In the genomic region with DNA sequence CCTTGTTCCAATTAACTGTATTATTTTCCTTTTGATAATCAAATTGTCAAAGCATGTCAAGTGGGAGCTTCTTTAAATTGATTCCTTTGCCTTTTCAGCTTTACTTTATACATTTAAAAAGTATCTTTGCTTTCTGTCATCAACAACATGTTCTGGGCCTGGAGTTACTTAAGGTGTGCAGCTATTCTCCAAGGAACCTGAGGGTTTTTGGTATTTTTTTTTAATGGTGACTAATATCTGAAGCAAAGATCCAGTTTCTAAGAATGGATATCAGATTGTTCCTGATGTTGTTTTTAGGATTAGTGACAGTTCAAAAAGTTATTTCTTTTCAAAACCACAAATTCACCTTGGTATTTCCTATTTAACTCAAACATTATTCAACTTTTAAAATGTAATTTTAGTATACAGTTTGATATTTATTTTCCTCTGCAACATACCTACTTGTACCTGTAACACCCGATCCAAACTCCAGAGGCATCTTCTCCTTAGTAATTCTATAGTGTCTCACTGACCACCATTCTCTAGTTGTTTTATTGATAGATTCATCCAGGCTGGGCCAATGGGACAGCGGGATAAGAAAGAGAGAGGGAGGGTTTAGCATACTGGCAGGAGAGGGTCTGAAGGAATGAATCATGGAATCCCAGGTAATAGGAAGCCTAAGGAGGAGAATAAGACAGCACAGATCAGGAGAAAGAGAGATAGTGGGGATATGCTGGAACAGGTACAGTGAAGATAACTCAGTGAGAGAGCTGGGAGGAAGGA, we compare ENCODE assay signal across 14 cellular contexts. TPM values are rescaled to one million over a fixed set of nuclear protein-coding genes. Genes with fewer than 3 reads are reported as not detected.
DNase-seq lines count a peak whose midpoint lies in the region; ATAC-seq, FAIRE-seq and TF ChIP-seq lines count a peak whose summit lies in the region.
"Had no signal": no experiment of that assay in that cellular context is flagged by ENCODE, and none has a peak within 500 bp of the region (broad histone marks: within the 10 kb centered on the region; RNA-seq: fewer than 3 reads in every experiment).

No MANE protein-coding gene starts in this region.

- no TSS peak for BruUV-seq in endothelial cell of umbilical vein (replicated peaks; lab: Mats Ljungman, UMichigan)

- FAIRE-seq in endothelial cell of umbilical vein (lab: Jason Lieb, UNC), result no peak

- no peaks in the 10 kb centered on the region for H3K9me1 ChIP-seq in endothelial cell of umbilical vein (replicated peaks; ENCODE audit: control insufficient read depth, extremely low read depth, insufficient read depth, low read length)

- H3K36me3 Mint-ChIP-seq in activated naive CD4-positive, alpha-beta T cell treated with anti-CD3 and anti-CD28 coated beads for 36 hours (ENCODE audit: low read depth), result peaks cover 3% of the 10 kb centered on the region
- H3K36me3 Mint-ChIP-seq in activated naive CD4-positive, alpha-beta T cell treated with anti-CD3 and anti-CD28 coated beads, Interleukin-2, amount 50 U/mL, for 72 hours, result peaks cover 4 to 11% of the 10 kb centered on the region in 2 donors
- no peaks in the 10 kb centered on the region for H3K36me3 Mint-ChIP-seq in T-helper 17 cell (ENCODE audit: low read depth)
- no peaks in the 10 kb centered on the region for H3K36me3 Mint-ChIP-seq in progenitor cell of endocrine pancreas (ENCODE audit: insufficient read depth)

- no peaks in the 10 kb centered on the region for H3K36me3 ChIP-seq in endothelial cell of umbilical vein (ENCODE audit: control insufficient read depth in 2 of 2, extremely low read depth in 1 of 2, insufficient read depth in 2 of 2, low read length in 2 of 2)
- H3K36me3 ChIP-seq: uterus had no signal

- no peak for TF ChIP-seq CTCF in endothelial cell of umbilical vein (IDR thresholded peaks at IDR 0.05; ENCODE audit: extremely low read depth in 1 of 2, insufficient read depth in 1 of 2, low read depth in 1 of 2, low read length in 2 of 2)
- no peak for TF ChIP-seq CTCF in progenitor cell of endocrine pancreas (IDR thresholded peaks at IDR 0.05; ENCODE audit: unreplicated experiment)

- H3K4me3 Mint-ChIP-seq in activated naive CD4-positive, alpha-beta T cell treated with anti-CD3 and anti-CD28 coated beads for 36 hours, result no peak overlapping the region
- H3K4me3 Mint-ChIP-seq in T-helper 17 cell (peak overlapping the region; percentile 79), progenitor cell of endocrine pancreas (ENCODE audit: low read depth) (peak overlapping the region; percentile 9)
- H3K4me3 Mint-ChIP-seq: stimulated activated naive B cell treated with anti-CD40 and anti-IgM and Interleukin-4, amounts not matched to agents 10 μg/mL and 1 μg/mL and 100 μg/mL, for 72 hours had no signal

- H3K9me3 ChIP-seq in T-helper 17 cell (ENCODE audit: control insufficient read depth, low read length, poor library complexity, severe bottlenecking) (no peaks in the 10 kb centered on the region), endothelial cell of umbilical vein (replicated peaks; ENCODE audit: control insufficient read depth, insufficient read depth, low read length) (no peaks in the 10 kb centered on the region)
- H3K9me3 ChIP-seq: uterus had no signal

- peaks cover 40% of the 10 kb centered on the region for H3K4me1 Mint-ChIP-seq in activated naive CD4-positive, alpha-beta T cell treated with anti-CD3 and anti-CD28 coated beads for 36 hours (ENCODE audit: low read depth)
- peaks cover 35% of the 10 kb centered on the region for H3K4me1 Mint-ChIP-seq in T-helper 17 cell
- peaks cover 14% of the 10 kb centered on the region for H3K4me1 Mint-ChIP-seq in progenitor cell of endocrine pancreas (ENCODE audit: low read depth)

- no peaks in the 10 kb centered on the region for H3K27me3 Mint-ChIP-seq in activated naive CD4-positive, alpha-beta T cell treated with anti-CD3 and anti-CD28 coated beads for 36 hours (ENCODE audit: low read depth)
- no peaks in the 10 kb centered on the region for H3K27me3 Mint-ChIP-seq in T-helper 17 cell
- no peaks in the 10 kb centered on the region for H3K27me3 Mint-ChIP-seq in progenitor cell of endocrine pancreas
- H3K27me3 Mint-ChIP-seq: stimulated activated naive B cell treated with anti-CD40 and anti-IgM and Interleukin-4, amounts not matched to agents 10 μg/mL and 1 μg/mL and 100 μg/mL, for 72 hours had no signal

- H3K4me2 ChIP-seq in endothelial cell of umbilical vein (ENCODE audit: insufficient read depth, low read length), result peak overlapping the region; percentile 77

- no peak for ATAC-seq in activated naive CD4-positive, alpha-beta T cell treated with anti-CD3 and anti-CD28 coated beads, Interleukin-2, amount 50 U/mL, for 72 hours
- no peak for ATAC-seq in T-helper 17 cell
- ATAC-seq: stimulated activated naive B cell treated with anti-CD40 and anti-IgM and Interleukin-4, amounts not matched to agents 10 μg/mL and 1 μg/mL and 100 μg/mL, for 72 hours had no signal

- no peaks in the 10 kb centered on the region for H4K20me1 ChIP-seq in endothelial cell of umbilical vein (replicated peaks; ENCODE audit: control insufficient read depth, extremely low read depth, insufficient read depth, low read length)

- no peaks in the 10 kb centered on the region for H3K9me3 Mint-ChIP-seq in activated naive CD4-positive, alpha-beta T cell treated with anti-CD3 and anti-CD28 coated beads for 36 hours
- no peaks in the 10 kb centered on the region for H3K9me3 Mint-ChIP-seq in activated naive CD4-positive, alpha-beta T cell treated with anti-CD3 and anti-CD28 coated beads, Interleukin-2, amount 50 U/mL, for 72 hours
- H3K9me3 Mint-ChIP-seq in progenitor cell of endocrine pancreas (ENCODE audit: low read depth), result no peaks in the 10 kb centered on the region
- H3K9me3 Mint-ChIP-seq: stimulated activated naive B cell treated with anti-CD40 and anti-IgM and Interleukin-4, amounts not matched to agents 10 μg/mL and 1 μg/mL and 100 μg/mL, for 72 hours had no signal

- no peak for TF ChIP-seq POLR2A in endothelial cell of umbilical vein (IDR thresholded peaks at IDR 0.05; ENCODE audit: low read depth, low read length)

- peak overlapping the region; percentile 48 for H3K27ac Mint-ChIP-seq in activated naive CD4-positive, alpha-beta T cell treated with anti-CD3 and anti-CD28 coated beads for 36 hours
- peak overlapping the region in 1 of 2 donors; percentile 52 for H3K27ac Mint-ChIP-seq in activated naive CD4-positive, alpha-beta T cell treated with anti-CD3 and anti-CD28 coated beads, Interleukin-2, amount 50 U/mL, for 72 hours
- peak overlapping the region; percentile 92 for H3K27ac Mint-ChIP-seq in T-helper 17 cell
- H3K27ac Mint-ChIP-seq in progenitor cell of endocrine pancreas, result peak overlapping the region; percentile 93
- H3K27ac Mint-ChIP-seq: stimulated activated naive B cell treated with anti-CD40 and anti-IgM and Interleukin-4, amounts not matched to agents 10 μg/mL and 1 μg/mL and 100 μg/mL, for 72 hours had no signal

- peak overlapping the region; percentile 62 for H3K9ac ChIP-seq in endothelial cell of umbilical vein (replicated peaks; ENCODE audit: extremely low read depth, insufficient read depth, low read length)

- intact Hi-C loops in activated naive CD4-positive, alpha-beta T cell treated with anti-CD3 and anti-CD28 coated beads for 36 hours (cut with micrococcal nuclease), result no loop called here
- intact Hi-C loops in endothelial cell of umbilical vein (cut with micrococcal nuclease), result no loop called here

- peaks cover 10% of the 10 kb centered on the region for H3K79me2 ChIP-seq in endothelial cell of umbilical vein (ENCODE audit: control insufficient read depth, insufficient read depth, low read length)

- peaks cover 54% of the 10 kb centered on the region for H3K4me1 ChIP-seq in endothelial cell of umbilical vein (ENCODE audit: control insufficient read depth, extremely low read depth, insufficient read depth, low read length)

- no peak overlapping the region for H2AFZ ChIP-seq in endothelial cell of umbilical vein (ENCODE audit: low read depth, low read length)

- H3K4me3 ChIP-seq in endothelial cell of umbilical vein (replicated peaks in 1 of 3; ENCODE audit: insufficient read depth in 1 of 3, low read depth in 1 of 3, low read length in 3 of 3), result no peak overlapping the region
- H3K4me3 ChIP-seq: uterus had no signal

- H3K27ac ChIP-seq in endothelial cell of umbilical vein (ENCODE audit: insufficient read depth, low read depth, low read length), result peak overlapping the region; percentile 97

- H3K27me3 ChIP-seq in endothelial cell of umbilical vein (ENCODE audit: control insufficient read depth in 2 of 2, insufficient read depth in 2 of 2, low read length in 2 of 2), result no peaks in the 10 kb centered on the region
- H3K27me3 ChIP-seq: uterus had no signal

- POLR2A ChIA-PET in endothelial cell of umbilical vein (lab: Charles Lee), result interaction anchor here (1.4 kb wide), 1 partner anchor 60 kb away, joined by 5 read pairs; no protein-coding TSS in a partner anchor

- DNase-seq in activated naive CD4-positive, alpha-beta T cell treated with anti-CD3 and anti-CD28 coated beads for 36 hours, result no peak
- DNase-seq in activated naive CD4-positive, alpha-beta T cell treated with anti-CD3 and anti-CD28 coated beads, Interleukin-2, amount 50 U/mL, for 72 hours (ENCODE audit: low spot score in 2 of 2), result no peak
- DNase-seq in T-helper 17 cell, result no peak
- DNase-seq in endothelial cell of umbilical vein (ENCODE audit: low read depth, low spot score), result no peak
- no peak for DNase-seq in progenitor cell of endocrine pancreas (ENCODE audit: low spot score, unreplicated experiment)
- DNase-seq in iPS-NIHi11 (ENCODE audit: low spot score), result no peak
- DNase-seq in NCI-H1105 treated with DMSO at 0.1 percent for 48 hours (lab: John Stamatoyannopoulos, UW), result no peak
- no peak for DNase-seq in D341Med (ENCODE audit: low spot score)
- DNase-seq: activated naive CD4-positive, alpha-beta T cell treated with anti-CD3 and anti-CD28 coated beads, Interleukin-2, amount 50 U/mL, for 16 hours; NCI-H1092 treated with DMSO at 0.1 percent for 48 hours; stimulated activated CD4-positive, alpha-beta T cell treated with anti-CD3 and anti-CD28 coated beads, Interleukin-4, amount 100 ng/mL, for 4 hours; stimulated activated naive B cell treated with anti-CD40 and anti-IgM and Interleukin-4, amounts not matched to agents 10 μg/mL and 1 μg/mL and 100 μg/mL, for 72 hours had no signal

- CTCF ChIA-PET in activated naive CD4-positive, alpha-beta T cell treated with anti-CD3 and anti-CD28 coated beads for 36 hours (lab: Charles Lee), result interaction anchor here (1.3 to 18.0 kb wide), 5 partner anchors 10 to 118 kb away, joined by 7 to 617 read pairs (median 13); partner anchors contain the start of genes ADCY4, CIDEB and RIPK3
- CTCF ChIA-PET in endothelial cell of umbilical vein (lab: Charles Lee), result interaction anchor here (1.2 to 3.8 kb wide), 6 partner anchors 10 to 118 kb away, joined by 4 to 42 read pairs (median 8); partner anchors contain the start of gene CIDEB

- dilution Hi-C loops in endothelial cell of umbilical vein (cut with MboI; ENCODE audit: extremely low pct_ligation_motif_present, low sequenced_read_pairs), result no loop called here

RNA-seq across cellular contexts. Expression of gene CBLN3, which starts 3.1 kb away (rescaled TPM):
- 1 to 10 TPM; 7.7 to 8.6 TPM for total RNA-seq in activated naive CD4-positive, alpha-beta T cell treated with anti-CD3 and anti-CD28 coated beads for 36 hours
- total RNA-seq in activated naive CD4-positive, alpha-beta T cell treated with anti-CD3 and anti-CD28 coated beads, Interleukin-2, amount 50 U/mL, for 72 hours, result 10 to 100 TPM in 1 of 2 donors, 1 to 10 TPM in 1; 6.5 to 20.1 TPM
- total RNA-seq in T-helper 17 cell (1 to 10 TPM; 4.2 to 6.0 TPM), endothelial cell of umbilical vein (5.0 and 8.6 TPM in 2 replicates), progenitor cell of endocrine pancreas (1.5 and 1.9 TPM in 2 replicates)
- polyA plus RNA-seq in endothelial cell of umbilical vein, result 7.8 and 7.9 TPM in 2 replicates
- 3.4 and 4.2 TPM in 2 replicates for polyA plus RNA-seq in endothelial cell of umbilical vein (2011; cell fraction: cytosol; rRNA removed)
- 27.9 and 31.3 TPM in 2 replicates for polyA plus RNA-seq in endothelial cell of umbilical vein (2011; cell fraction: nucleus; rRNA removed)
- polyA plus RNA-seq in endothelial cell of umbilical vein (2012), result 4.2 and 5.1 TPM in 2 replicates
- polyA minus RNA-seq in endothelial cell of umbilical vein, result 4.4 and 6.1 TPM in 2 replicates
- not detected for polyA minus RNA-seq in endothelial cell of umbilical vein (2011; cell fraction: cytosol; rRNA and poly(A)+ RNA removed)
- 6.4 and 8.2 TPM in 2 replicates for polyA minus RNA-seq in endothelial cell of umbilical vein (2011; cell fraction: nucleus; rRNA and poly(A)+ RNA removed)
- total RNA-seq: Daoy had no signal

RNA-seq across cellular contexts. Expression of gene KHNYN, which starts 3.4 kb away (rescaled TPM):
- total RNA-seq in activated naive CD4-positive, alpha-beta T cell treated with anti-CD3 and anti-CD28 coated beads for 36 hours, result 10 to 100 TPM; 59.8 to 62.5 TPM
- total RNA-seq in activated naive CD4-positive, alpha-beta T cell treated with anti-CD3 and anti-CD28 coated beads, Interleukin-2, amount 50 U/mL, for 72 hours, result 10 to 100 TPM; 70.1 to 70.6 TPM
- 100 to 1,000 TPM; 118 to 128 TPM for total RNA-seq in T-helper 17 cell
- 63.3 and 66.7 TPM in 2 replicates for total RNA-seq in endothelial cell of umbilical vein
- polyA plus RNA-seq in endothelial cell of umbilical vein, result 25.2 and 25.4 TPM in 2 replicates
- 19.6 and 24.3 TPM in 2 replicates for polyA plus RNA-seq in endothelial cell of umbilical vein (2011; cell fraction: cytosol; rRNA removed)
- 99.3 and 103 TPM in 2 replicates for polyA plus RNA-seq in endothelial cell of umbilical vein (2011; cell fraction: nucleus; rRNA removed)
- polyA plus RNA-seq in endothelial cell of umbilical vein (2012), result 39.1 and 39.8 TPM in 2 replicates
- polyA minus RNA-seq in endothelial cell of umbilical vein, result 59.9 and 60.3 TPM in 2 replicates
- 7.4 TPM for polyA minus RNA-seq in endothelial cell of umbilical vein (2011; cell fraction: cytosol; rRNA and poly(A)+ RNA removed)
- 72.1 and 82.5 TPM in 2 replicates for polyA minus RNA-seq in endothelial cell of umbilical vein (2011; cell fraction: nucleus; rRNA and poly(A)+ RNA removed)
- 74.3 and 77.4 TPM in 2 replicates for total RNA-seq in progenitor cell of endocrine pancreas

RNA-seq across cellular contexts. Expression of gene SDR39U1, which starts 16.2 kb away (rescaled TPM):
- total RNA-seq in activated naive CD4-positive, alpha-beta T cell treated with anti-CD3 and anti-CD28 coated beads for 36 hours, result 10 to 100 TPM; 70.5 to 72.4 TPM
- total RNA-seq in activated naive CD4-positive, alpha-beta T cell treated with anti-CD3 and anti-CD28 coated beads, Interleukin-2, amount 50 U/mL, for 72 hours, result 10 to 100 TPM; 50.6 to 72.3 TPM
- total RNA-seq in T-helper 17 cell (10 to 100 TPM; 64.3 to 82.6 TPM), endothelial cell of umbilical vein (38.6 and 40.2 TPM in 2 replicates), progenitor cell of endocrine pancreas (68.1 and 68.2 TPM in 2 replicates)
- 72.6 and 89.8 TPM in 2 replicates for polyA plus RNA-seq in endothelial cell of umbilical vein
- polyA plus RNA-seq in endothelial cell of umbilical vein (2011; cell fraction: cytosol; rRNA removed), result 52.3 and 53.0 TPM in 2 replicates
- polyA plus RNA-seq in endothelial cell of umbilical vein (2011; cell fraction: nucleus; rRNA removed), result 192 and 200 TPM in 2 replicates
- polyA plus RNA-seq in endothelial cell of umbilical vein (2012), result 25.9 and 26.8 TPM in 2 replicates
- 17.2 and 18.1 TPM in 2 replicates for polyA minus RNA-seq in endothelial cell of umbilical vein
- 19.7 TPM for polyA minus RNA-seq in endothelial cell of umbilical vein (2011; cell fraction: cytosol; rRNA and poly(A)+ RNA removed)
- polyA minus RNA-seq in endothelial cell of umbilical vein (2011; cell fraction: nucleus; rRNA and poly(A)+ RNA removed), result 31.2 and 39.9 TPM in 2 replicates

RNA-seq across cellular contexts. Expression of gene NYNRIN, which starts 27.5 kb away (rescaled TPM):
- total RNA-seq in activated naive CD4-positive, alpha-beta T cell treated with anti-CD3 and anti-CD28 coated beads for 36 hours, result under 1 TPM in 1 of 2 experiments, not detected in 1; 0.02 TPM
- total RNA-seq in activated naive CD4-positive, alpha-beta T cell treated with anti-CD3 and anti-CD28 coated beads, Interleukin-2, amount 50 U/mL, for 72 hours, result under 1 TPM; 0.02 to 0.14 TPM
- total RNA-seq in T-helper 17 cell (under 1 TPM in 1 of 2 donors, not detected in 1; 0.22 TPM), endothelial cell of umbilical vein (42.8 and 45.1 TPM in 2 replicates), progenitor cell of endocrine pancreas (38.3 and 40.0 TPM in 2 replicates)
- 37.2 and 38.8 TPM in 2 replicates for polyA plus RNA-seq in endothelial cell of umbilical vein
- 27.6 and 28.6 TPM in 2 replicates for polyA plus RNA-seq in endothelial cell of umbilical vein (2011; cell fraction: cytosol; rRNA removed)
- polyA plus RNA-seq in endothelial cell of umbilical vein (2011; cell fraction: nucleus; rRNA removed), result 59.8 and 66.2 TPM in 2 replicates
- 25.5 and 35.2 TPM in 2 replicates for polyA plus RNA-seq in endothelial cell of umbilical vein (2012)
- polyA minus RNA-seq in endothelial cell of umbilical vein, result 56.5 and 59.7 TPM in 2 replicates
- not detected for polyA minus RNA-seq in endothelial cell of umbilical vein (2011; cell fraction: cytosol; rRNA and poly(A)+ RNA removed)
- polyA minus RNA-seq in endothelial cell of umbilical vein (2011; cell fraction: nucleus; rRNA and poly(A)+ RNA removed), result 27.5 and 30.6 TPM in 2 replicates

RNA-seq across cellular contexts. Expression of gene NFATC4, which starts 58.3 kb away (rescaled TPM):
- under 1 TPM in 1 of 2 experiments, not detected in 1; 0.15 TPM for total RNA-seq in activated naive CD4-positive, alpha-beta T cell treated with anti-CD3 and anti-CD28 coated beads for 36 hours
- total RNA-seq in activated naive CD4-positive, alpha-beta T cell treated with anti-CD3 and anti-CD28 coated beads, Interleukin-2, amount 50 U/mL, for 72 hours, result 1 to 10 TPM in 1 of 2 donors, under 1 TPM in 1; 0.27 to 1.7 TPM
- not detected for total RNA-seq in T-helper 17 cell
- total RNA-seq in endothelial cell of umbilical vein, result 88.1 and 88.5 TPM in 2 replicates
- polyA plus RNA-seq in endothelial cell of umbilical vein, result 79.5 and 94.8 TPM in 2 replicates
- polyA plus RNA-seq in endothelial cell of umbilical vein (2011; cell fraction: cytosol; rRNA removed), result 30.9 and 43.0 TPM in 2 replicates
- 378 and 485 TPM in 2 replicates for polyA plus RNA-seq in endothelial cell of umbilical vein (2011; cell fraction: nucleus; rRNA removed)
- 37.3 and 52.7 TPM in 2 replicates for polyA plus RNA-seq in endothelial cell of umbilical vein (2012)
- 51.3 and 57.5 TPM in 2 replicates for polyA minus RNA-seq in endothelial cell of umbilical vein
- polyA minus RNA-seq in endothelial cell of umbilical vein (2011; cell fraction: cytosol; rRNA and poly(A)+ RNA removed), result not detected
- polyA minus RNA-seq in endothelial cell of umbilical vein (2011; cell fraction: nucleus; rRNA and poly(A)+ RNA removed), result 44.2 and 56.3 TPM in 2 replicates
- total RNA-seq in progenitor cell of endocrine pancreas, result 56.6 and 57.6 TPM in 2 replicates
